Comparison of ENCODE assay signal across 1 cellular context in the genomic region with DNA sequence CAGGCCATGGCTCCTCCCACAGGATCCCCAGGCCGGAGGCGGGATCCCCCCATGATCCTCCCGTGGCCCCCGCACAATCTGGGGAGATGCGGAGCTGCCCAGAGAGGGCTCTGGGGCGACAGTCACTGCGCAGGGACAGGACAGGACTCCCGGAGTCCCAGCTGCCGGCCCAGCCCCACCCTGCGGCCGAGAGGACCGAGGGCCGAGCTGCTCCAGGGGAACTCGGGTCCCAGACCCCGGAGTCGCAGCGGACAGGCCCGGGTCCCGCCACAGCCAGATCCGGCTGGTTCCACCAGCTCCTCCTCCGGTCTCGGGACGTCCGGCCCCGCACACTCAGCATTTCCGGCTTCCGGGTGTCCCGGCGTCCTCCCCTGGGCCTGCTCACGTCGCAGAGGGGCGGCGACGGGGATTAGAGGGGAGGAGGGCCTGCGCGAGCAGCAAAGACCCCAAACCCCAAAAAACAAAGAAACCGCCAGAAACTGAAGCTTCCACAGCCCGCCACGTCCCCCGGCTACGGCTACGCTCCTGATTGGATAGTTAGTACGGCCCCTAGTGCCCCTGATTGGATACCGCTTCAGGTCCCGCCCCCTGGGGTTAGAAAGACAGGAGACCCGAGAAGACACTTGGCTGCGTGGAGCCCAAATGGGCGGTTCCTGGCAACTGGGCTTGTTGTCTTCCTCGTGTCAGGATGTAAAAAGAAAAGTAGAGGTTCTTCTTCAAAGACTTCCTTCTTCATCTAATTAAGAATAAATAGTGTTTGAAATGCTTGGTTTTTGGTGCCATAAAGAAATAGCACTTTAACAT.
TF ChIP-seq lines count a peak whose summit lies in the region.

No MANE protein-coding gene starts in this region.

TF ChIP-seq in HepG2, 621 proteins besides CTCF, POLR2A, EP300 and RAD21 (continued from another document and continues in another):
- TF ChIP-seq, protein P1, sequence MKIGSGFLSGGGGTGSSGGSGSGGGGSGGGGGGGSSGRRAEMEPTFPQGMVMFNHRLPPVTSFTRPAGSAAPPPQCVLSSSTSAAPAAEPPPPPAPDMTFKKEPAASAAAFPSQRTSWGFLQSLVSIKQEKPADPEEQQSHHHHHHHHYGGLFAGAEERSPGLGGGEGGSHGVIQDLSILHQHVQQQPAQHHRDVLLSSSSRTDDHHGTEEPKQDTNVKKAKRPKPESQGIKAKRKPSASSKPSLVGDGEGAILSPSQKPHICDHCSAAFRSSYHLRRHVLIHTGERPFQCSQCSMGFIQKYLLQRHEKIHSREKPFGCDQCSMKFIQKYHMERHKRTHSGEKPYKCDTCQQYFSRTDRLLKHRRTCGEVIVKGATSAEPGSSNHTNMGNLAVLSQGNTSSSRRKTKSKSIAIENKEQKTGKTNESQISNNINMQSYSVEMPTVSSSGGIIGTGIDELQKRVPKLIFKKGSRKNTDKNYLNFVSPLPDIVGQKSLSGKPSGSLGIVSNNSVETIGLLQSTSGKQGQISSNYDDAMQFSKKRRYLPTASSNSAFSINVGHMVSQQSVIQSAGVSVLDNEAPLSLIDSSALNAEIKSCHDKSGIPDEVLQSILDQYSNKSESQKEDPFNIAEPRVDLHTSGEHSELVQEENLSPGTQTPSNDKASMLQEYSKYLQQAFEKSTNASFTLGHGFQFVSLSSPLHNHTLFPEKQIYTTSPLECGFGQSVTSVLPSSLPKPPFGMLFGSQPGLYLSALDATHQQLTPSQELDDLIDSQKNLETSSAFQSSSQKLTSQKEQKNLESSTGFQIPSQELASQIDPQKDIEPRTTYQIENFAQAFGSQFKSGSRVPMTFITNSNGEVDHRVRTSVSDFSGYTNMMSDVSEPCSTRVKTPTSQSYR (CRISPR knock-in tag; IDR thresholded peaks at IDR 0.05; ENCODE audit: borderline replicate concordance), result no peak; the same call in 1 of the 2 replicates
- TF ChIP-seq, protein P2, sequence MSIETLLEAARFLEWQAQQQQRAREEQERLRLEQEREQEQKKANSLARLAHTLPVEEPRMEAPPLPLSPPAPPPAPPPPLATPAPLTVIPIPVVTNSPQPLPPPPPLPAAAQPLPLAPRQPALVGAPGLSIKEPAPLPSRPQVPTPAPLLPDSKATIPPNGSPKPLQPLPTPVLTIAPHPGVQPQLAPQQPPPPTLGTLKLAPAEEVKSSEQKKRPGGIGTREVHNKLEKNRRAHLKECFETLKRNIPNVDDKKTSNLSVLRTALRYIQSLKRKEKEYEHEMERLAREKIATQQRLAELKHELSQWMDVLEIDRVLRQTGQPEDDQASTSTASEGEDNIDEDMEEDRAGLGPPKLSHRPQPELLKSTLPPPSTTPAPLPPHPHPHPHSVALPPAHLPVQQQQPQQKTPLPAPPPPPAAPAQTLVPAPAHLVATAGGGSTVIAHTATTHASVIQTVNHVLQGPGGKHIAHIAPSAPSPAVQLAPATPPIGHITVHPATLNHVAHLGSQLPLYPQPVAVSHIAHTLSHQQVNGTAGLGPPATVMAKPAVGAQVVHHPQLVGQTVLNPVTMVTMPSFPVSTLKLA (IDR thresholded peaks at IDR 0.05), result no peak
- TF ChIP-seq HNRNPUL1 (IDR thresholded peaks at IDR 0.05; ENCODE audit: low read depth, low read length), result no peak
- TF ChIP-seq, protein P3, sequence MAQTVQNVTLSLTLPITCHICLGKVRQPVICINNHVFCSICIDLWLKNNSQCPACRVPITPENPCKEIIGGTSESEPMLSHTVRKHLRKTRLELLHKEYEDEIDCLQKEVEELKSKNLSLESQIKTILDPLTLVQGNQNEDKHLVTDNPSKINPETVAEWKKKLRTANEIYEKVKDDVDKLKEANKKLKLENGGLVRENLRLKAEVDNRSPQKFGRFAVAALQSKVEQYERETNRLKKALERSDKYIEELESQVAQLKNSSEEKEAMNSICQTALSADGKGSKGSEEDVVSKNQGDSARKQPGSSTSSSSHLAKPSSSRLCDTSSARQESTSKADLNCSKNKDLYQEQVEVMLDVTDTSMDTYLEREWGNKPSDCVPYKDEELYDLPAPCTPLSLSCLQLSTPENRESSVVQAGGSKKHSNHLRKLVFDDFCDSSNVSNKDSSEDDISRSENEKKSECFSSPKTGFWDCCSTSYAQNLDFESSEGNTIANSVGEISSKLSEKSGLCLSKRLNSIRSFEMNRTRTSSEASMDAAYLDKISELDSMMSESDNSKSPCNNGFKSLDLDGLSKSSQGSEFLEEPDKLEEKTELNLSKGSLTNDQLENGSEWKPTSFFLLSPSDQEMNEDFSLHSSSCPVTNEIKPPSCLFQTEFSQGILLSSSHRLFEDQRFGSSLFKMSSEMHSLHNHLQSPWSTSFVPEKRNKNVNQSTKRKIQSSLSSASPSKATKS (CRISPR knock-in tag; IDR thresholded peaks at IDR 0.05), result no peak
- no peak for TF ChIP-seq GATA4 (IDR thresholded peaks at IDR 0.05; ENCODE audit: borderline replicate concordance, low read depth)
- TF ChIP-seq ZFP36L1 (CRISPR knock-in tag; IDR thresholded peaks at IDR 0.05), result no peak
- TF ChIP-seq ZBTB21 (CRISPR knock-in tag; IDR thresholded peaks at IDR 0.05), result no peak
- TF ChIP-seq CEBPB (IDR thresholded peaks at IDR 0.05; ENCODE audit: borderline replicate concordance, low read depth, low read length), result no peak
- TF ChIP-seq ZNF24 (IDR thresholded peaks at IDR 0.05), result no peak
- TF ChIP-seq KAT7 (CRISPR knock-in tag; IDR thresholded peaks at IDR 0.05; ENCODE audit: borderline replicate concordance), result no peak
- TF ChIP-seq ZNF33B (CRISPR knock-in tag; IDR thresholded peaks at IDR 0.05), result no peak
- peak; percentile 82; the same call in 1 of the 2 replicates for TF ChIP-seq PCBP1 (IDR thresholded peaks at IDR 0.05; ENCODE audit: borderline replicate concordance, low read depth, low read length)
- TF ChIP-seq, protein P4, sequence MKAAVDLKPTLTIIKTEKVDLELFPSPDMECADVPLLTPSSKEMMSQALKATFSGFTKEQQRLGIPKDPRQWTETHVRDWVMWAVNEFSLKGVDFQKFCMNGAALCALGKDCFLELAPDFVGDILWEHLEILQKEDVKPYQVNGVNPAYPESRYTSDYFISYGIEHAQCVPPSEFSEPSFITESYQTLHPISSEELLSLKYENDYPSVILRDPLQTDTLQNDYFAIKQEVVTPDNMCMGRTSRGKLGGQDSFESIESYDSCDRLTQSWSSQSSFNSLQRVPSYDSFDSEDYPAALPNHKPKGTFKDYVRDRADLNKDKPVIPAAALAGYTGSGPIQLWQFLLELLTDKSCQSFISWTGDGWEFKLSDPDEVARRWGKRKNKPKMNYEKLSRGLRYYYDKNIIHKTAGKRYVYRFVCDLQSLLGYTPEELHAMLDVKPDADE (CRISPR knock-in tag; IDR thresholded peaks at IDR 0.05), result no peak
- TF ChIP-seq RAD51 (IDR thresholded peaks at IDR 0.05; ENCODE audit: borderline replicate concordance), result no peak
- TF ChIP-seq KLF16 (CRISPR knock-in tag; IDR thresholded peaks at IDR 0.05), result no peak; a peak in 1 of 4 replicates
- TF ChIP-seq ZNF792 (CRISPR knock-in tag; IDR thresholded peaks at IDR 0.05), result no peak
- TF ChIP-seq ZSCAN9 (CRISPR knock-in tag; IDR thresholded peaks at IDR 0.05; ENCODE audit: borderline replicate concordance), result no peak
- peak; percentile 77 for TF ChIP-seq ZNF317 (CRISPR knock-in tag; IDR thresholded peaks at IDR 0.05)
- no peak for TF ChIP-seq ZNF672 (CRISPR knock-in tag; IDR thresholded peaks at IDR 0.05)
- TF ChIP-seq, protein P5, sequence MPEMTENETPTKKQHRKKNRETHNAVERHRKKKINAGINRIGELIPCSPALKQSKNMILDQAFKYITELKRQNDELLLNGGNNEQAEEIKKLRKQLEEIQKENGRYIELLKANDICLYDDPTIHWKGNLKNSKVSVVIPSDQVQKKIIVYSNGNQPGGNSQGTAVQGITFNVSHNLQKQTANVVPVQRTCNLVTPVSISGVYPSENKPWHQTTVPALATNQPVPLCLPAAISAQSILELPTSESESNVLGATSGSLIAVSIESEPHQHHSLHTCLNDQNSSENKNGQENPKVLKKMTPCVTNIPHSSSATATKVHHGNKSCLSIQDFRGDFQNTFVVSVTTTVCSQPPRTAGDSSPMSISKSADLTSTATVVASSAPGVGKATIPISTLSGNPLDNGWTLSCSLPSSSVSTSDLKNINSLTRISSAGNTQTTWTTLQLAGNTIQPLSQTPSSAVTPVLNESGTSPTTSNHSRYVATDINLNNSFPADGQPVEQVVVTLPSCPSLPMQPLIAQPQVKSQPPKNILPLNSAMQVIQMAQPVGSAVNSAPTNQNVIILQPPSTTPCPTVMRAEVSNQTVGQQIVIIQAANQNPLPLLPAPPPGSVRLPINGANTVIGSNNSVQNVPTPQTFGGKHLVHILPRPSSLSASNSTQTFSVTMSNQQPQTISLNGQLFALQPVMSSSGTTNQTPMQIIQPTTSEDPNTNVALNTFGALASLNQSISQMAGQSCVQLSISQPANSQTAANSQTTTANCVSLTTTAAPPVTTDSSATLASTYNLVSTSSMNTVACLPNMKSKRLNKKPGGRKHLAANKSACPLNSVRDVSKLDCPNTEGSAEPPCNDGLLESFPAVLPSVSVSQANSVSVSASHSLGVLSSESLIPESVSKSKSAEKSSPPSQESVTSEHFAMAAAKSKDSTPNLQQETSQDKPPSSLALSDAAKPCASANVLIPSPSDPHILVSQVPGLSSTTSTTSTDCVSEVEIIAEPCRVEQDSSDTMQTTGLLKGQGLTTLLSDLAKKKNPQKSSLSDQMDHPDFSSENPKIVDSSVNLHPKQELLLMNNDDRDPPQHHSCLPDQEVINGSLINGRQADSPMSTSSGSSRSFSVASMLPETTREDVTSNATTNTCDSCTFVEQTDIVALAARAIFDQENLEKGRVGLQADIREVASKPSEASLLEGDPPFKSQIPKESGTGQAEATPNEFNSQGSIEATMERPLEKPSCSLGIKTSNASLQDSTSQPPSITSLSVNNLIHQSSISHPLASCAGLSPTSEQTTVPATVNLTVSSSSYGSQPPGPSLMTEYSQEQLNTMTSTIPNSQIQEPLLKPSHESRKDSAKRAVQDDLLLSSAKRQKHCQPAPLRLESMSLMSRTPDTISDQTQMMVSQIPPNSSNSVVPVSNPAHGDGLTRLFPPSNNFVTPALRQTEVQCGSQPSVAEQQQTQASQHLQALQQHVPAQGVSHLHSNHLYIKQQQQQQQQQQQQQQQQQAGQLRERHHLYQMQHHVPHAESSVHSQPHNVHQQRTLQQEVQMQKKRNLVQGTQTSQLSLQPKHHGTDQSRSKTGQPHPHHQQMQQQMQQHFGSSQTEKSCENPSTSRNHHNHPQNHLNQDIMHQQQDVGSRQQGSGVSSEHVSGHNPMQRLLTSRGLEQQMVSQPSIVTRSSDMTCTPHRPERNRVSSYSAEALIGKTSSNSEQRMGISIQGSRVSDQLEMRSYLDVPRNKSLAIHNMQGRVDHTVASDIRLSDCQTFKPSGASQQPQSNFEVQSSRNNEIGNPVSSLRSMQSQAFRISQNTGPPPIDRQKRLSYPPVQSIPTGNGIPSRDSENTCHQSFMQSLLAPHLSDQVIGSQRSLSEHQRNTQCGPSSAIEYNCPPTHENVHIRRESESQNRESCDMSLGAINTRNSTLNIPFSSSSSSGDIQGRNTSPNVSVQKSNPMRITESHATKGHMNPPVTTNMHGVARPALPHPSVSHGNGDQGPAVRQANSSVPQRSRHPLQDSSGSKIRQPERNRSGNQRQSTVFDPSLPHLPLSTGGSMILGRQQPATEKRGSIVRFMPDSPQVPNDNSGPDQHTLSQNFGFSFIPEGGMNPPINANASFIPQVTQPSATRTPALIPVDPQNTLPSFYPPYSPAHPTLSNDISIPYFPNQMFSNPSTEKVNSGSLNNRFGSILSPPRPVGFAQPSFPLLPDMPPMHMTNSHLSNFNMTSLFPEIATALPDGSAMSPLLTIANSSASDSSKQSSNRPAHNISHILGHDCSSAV (CRISPR knock-in tag; IDR thresholded peaks at IDR 0.05; ENCODE audit: borderline replicate concordance), result no peak
- TF ChIP-seq RXRB (CRISPR knock-in tag; IDR thresholded peaks at IDR 0.05; ENCODE audit: borderline replicate concordance), result no peak
- TF ChIP-seq, protein P6, sequence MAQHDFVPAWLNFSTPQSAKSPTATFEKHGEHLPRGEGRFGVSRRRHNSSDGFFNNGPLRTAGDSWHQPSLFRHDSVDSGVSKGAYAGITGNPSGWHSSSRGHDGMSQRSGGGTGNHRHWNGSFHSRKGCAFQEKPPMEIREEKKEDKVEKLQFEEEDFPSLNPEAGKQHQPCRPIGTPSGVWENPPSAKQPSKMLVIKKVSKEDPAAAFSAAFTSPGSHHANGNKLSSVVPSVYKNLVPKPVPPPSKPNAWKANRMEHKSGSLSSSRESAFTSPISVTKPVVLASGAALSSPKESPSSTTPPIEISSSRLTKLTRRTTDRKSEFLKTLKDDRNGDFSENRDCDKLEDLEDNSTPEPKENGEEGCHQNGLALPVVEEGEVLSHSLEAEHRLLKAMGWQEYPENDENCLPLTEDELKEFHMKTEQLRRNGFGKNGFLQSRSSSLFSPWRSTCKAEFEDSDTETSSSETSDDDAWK (CRISPR knock-in tag; IDR thresholded peaks at IDR 0.05), result no peak
- TF ChIP-seq EZH2 (conservative IDR thresholded peaks at IDR 0.05; ENCODE audit: low read depth, low read length), result no peak
- no peak for TF ChIP-seq CENPX (CRISPR knock-in tag; IDR thresholded peaks at IDR 0.05)
- no peak for TF ChIP-seq PLRG1 (conservative IDR thresholded peaks at IDR 0.05)
- TF ChIP-seq FOXP1 (IDR thresholded peaks at IDR 0.05), result no peak
- TF ChIP-seq FOXP1 (CRISPR knock-in tag; IDR thresholded peaks at IDR 0.05), result no peak
- no peak for TF ChIP-seq ZEB1 (IDR thresholded peaks at IDR 0.05; ENCODE audit: insufficient replicate concordance, low read depth)
- TF ChIP-seq ZNF382 (CRISPR knock-in tag; IDR thresholded peaks at IDR 0.05; ENCODE audit: borderline replicate concordance), result no peak
- TF ChIP-seq, protein P7, sequence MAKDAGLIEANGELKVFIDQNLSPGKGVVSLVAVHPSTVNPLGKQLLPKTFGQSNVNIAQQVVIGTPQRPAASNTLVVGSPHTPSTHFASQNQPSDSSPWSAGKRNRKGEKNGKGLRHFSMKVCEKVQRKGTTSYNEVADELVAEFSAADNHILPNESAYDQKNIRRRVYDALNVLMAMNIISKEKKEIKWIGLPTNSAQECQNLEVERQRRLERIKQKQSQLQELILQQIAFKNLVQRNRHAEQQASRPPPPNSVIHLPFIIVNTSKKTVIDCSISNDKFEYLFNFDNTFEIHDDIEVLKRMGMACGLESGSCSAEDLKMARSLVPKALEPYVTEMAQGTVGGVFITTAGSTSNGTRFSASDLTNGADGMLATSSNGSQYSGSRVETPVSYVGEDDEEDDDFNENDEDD (CRISPR knock-in tag; IDR thresholded peaks at IDR 0.05; ENCODE audit: borderline replicate concordance), result 0 out of 2 replicates have a peak, but pooled peaks have one; percentile 18
- TF ChIP-seq HOXA7 (CRISPR knock-in tag; IDR thresholded peaks at IDR 0.05), result no peak
- no peak for TF ChIP-seq NFE2 (CRISPR knock-in tag; IDR thresholded peaks at IDR 0.05)
- TF ChIP-seq ZNF891 (CRISPR knock-in tag; IDR thresholded peaks at IDR 0.05), result peak; percentile 59; the same call in 1 of the 2 replicates
- 0 out of 2 replicates have a peak, but pooled peaks have one; percentile 22 for TF ChIP-seq SRY (CRISPR knock-in tag; IDR thresholded peaks at IDR 0.05)
- TF ChIP-seq ZNF782 (CRISPR knock-in tag; IDR thresholded peaks at IDR 0.05; ENCODE audit: borderline replicate concordance), result no peak
- TF ChIP-seq, protein P8, sequence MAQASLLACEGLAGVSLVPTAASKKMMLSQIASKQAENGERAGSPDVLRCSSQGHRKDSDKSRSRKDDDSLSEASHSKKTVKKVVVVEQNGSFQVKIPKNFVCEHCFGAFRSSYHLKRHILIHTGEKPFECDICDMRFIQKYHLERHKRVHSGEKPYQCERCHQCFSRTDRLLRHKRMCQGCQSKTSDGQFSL (CRISPR knock-in tag; IDR thresholded peaks at IDR 0.05), result peak; percentile 21; the same call in 1 of the 2 replicates
- no peak for TF ChIP-seq ZNF326 (CRISPR knock-in tag; IDR thresholded peaks at IDR 0.05; ENCODE audit: borderline replicate concordance)
